In the genomic region with DNA sequence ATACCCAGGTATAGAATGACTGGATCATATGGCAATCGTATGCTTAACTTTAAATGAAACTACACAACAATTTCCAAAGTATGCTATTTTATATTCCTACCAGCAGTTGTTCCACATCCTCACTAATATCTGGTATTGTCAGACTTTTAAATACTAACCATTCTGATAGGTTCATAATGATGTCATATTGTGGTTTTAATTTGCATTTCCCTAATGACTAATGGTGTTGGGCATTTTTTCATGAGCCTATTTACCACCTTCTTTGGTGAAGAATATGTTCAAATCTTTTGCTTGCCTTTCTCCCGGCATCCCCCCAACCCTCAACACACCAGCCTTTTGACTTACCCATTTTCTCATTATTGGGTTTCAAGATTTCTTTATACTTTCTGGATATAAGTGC, we compare ENCODE assay signal across 20 cellular contexts.
"Had no signal": no experiment of that assay in that cellular context is flagged by ENCODE, and none has a peak within 500 bp of the region (broad histone marks: within the 10 kb centered on the region; RNA-seq: fewer than 3 reads in every experiment).

No MANE protein-coding gene starts in this region.

- H3K4me1 ChIP-seq: neural progenitor cell, spleen, thyroid gland had no signal

- H3K9me3 Mint-ChIP-seq: activated CD8-positive, alpha-beta T cell treated with anti-CD3 and anti-CD28 coated beads for 36 hours; activated T-helper 2 cell treated with anti-CD3 and anti-CD28 coated beads, Interferon-gamma antibody, Interleukin-2, Interleukin-4, amounts not matched to agents 10 μg/mL and 5 μg/mL and 100 μg/mL, durations not matched to agents 14 hours and 24 hours and 36 hours had no signal

- H3K27ac ChIP-seq: cardiac muscle cell, lower lobe of right lung, neural progenitor cell, spleen, thyroid gland, VCaP had no signal

- H3K4me1 Mint-ChIP-seq: naive B cell, neural progenitor cell had no signal

- H3K27me3 ChIP-seq: cardiac muscle cell, neural progenitor cell, spleen, thyroid gland had no signal

- H3K4me3 Mint-ChIP-seq: activated CD4-positive, alpha-beta T cell treated with anti-CD3 and anti-CD28 coated beads, Interleukin-2, amount 10 ng/mL, durations not matched to agents 7 days and 5 days; activated CD8-positive, alpha-beta memory T cell treated with anti-CD3 and anti-CD28 coated beads, Interleukin-2, amount 10 ng/mL, durations not matched to agents 7 days and 5 days; activated CD8-positive, alpha-beta T cell treated with anti-CD3 and anti-CD28 coated beads for 36 hours; activated naive CD8-positive, alpha-beta T cell; naive B cell; neural progenitor cell had no signal

- H3K36me3 Mint-ChIP-seq: activated CD8-positive, alpha-beta memory T cell treated with anti-CD3 and anti-CD28 coated beads, Interleukin-2, amount 10 ng/mL, durations not matched to agents 7 days and 5 days; activated naive CD8-positive, alpha-beta T cell; naive B cell; neural progenitor cell had no signal

- DNase-seq: activated CD4-positive, alpha-beta T cell treated with anti-CD3 and anti-CD28 coated beads, Interleukin-2, amount 10 ng/mL, durations not matched to agents 7 days and 5 days; activated CD8-positive, alpha-beta memory T cell treated with anti-CD3 and anti-CD28 coated beads, Interleukin-2, amount 10 ng/mL, durations not matched to agents 7 days and 5 days; activated CD8-positive, alpha-beta T cell treated with anti-CD3 and anti-CD28 coated beads for 36 hours; activated naive CD4-positive, alpha-beta T cell; activated T-cell treated with anti-CD3 and anti-CD28 coated beads for 4 hours; amniotic stem cell; lower lobe of right lung; naive B cell; spleen; stimulated activated CD4-positive, alpha-beta T cell treated with anti-CD3 and anti-CD28 coated beads, Interleukin-4, amount 100 ng/mL, for 1 hour; stimulated activated naive CD4-positive, alpha-beta T cell; substantia nigra; thyroid gland had no signal

- H3K9me3 ChIP-seq: lower lobe of right lung, spleen, thyroid gland had no signal

- ATAC-seq: activated CD4-positive, CD25-positive, alpha-beta regulatory T cell treated with anti-CD3 and anti-CD28 coated beads, Interleukin-2, amount 50 U/mL, for 24 hours; activated CD8-positive, alpha-beta memory T cell treated with anti-CD3 and anti-CD28 coated beads, Interleukin-2, amount 10 ng/mL, durations not matched to agents 7 days and 5 days; activated CD8-positive, alpha-beta T cell treated with anti-CD3 and anti-CD28 coated beads for 36 hours; left lobe of liver; lower lobe of right lung had no signal

- H3K27ac Mint-ChIP-seq: activated CD4-positive, alpha-beta T cell treated with anti-CD3 and anti-CD28 coated beads, Interleukin-2, amount 10 ng/mL, durations not matched to agents 7 days and 5 days; activated CD8-positive, alpha-beta memory T cell treated with anti-CD3 and anti-CD28 coated beads, Interleukin-2, amount 10 ng/mL, durations not matched to agents 7 days and 5 days; activated CD8-positive, alpha-beta T cell treated with anti-CD3 and anti-CD28 coated beads for 36 hours; activated naive CD8-positive, alpha-beta T cell; activated T-helper 2 cell treated with anti-CD3 and anti-CD28 coated beads, Interferon-gamma antibody, Interleukin-2, Interleukin-4, amounts not matched to agents 10 μg/mL and 5 μg/mL and 100 μg/mL, durations not matched to agents 14 hours and 24 hours and 36 hours; naive B cell; neural progenitor cell had no signal

- H3K4me3 ChIP-seq: cardiac muscle cell, lower lobe of right lung, neural progenitor cell, spleen, thyroid gland had no signal

- H3K36me3 ChIP-seq: cardiac muscle cell, lower lobe of right lung, neural progenitor cell, spleen, thyroid gland had no signal
